19 cellular contexts compared by ENCODE assay signal in genomic region chr14:73976150-73976549, GRCh38. TPM values are rescaled to one million over a fixed set of nuclear protein-coding genes. Genes with fewer than 3 reads are reported as not detected.
DNase-seq lines count a peak whose midpoint lies in the region; ATAC-seq and TF ChIP-seq lines count a peak whose summit lies in the region.
"Had no signal": no experiment of that assay in that cellular context is flagged by ENCODE, and none has a peak within 500 bp of the region (broad histone marks: within the 10 kb centered on the region; RNA-seq: fewer than 3 reads in every experiment).

No MANE protein-coding gene starts in this region.

- BruUV-seq in MCF 10A (replicated peaks; lab: Mats Ljungman, UMichigan) = no TSS peak

- H3K27ac Mint-ChIP-seq in activated naive CD8-positive, alpha-beta T cell treated with anti-CD3 and anti-CD28 coated beads, Interleukin-2, amount 10 ng/mL, durations not matched to agents 7 days and 5 days = peak overlapping the region; percentile 24
- no peak overlapping the region for H3K27ac Mint-ChIP-seq in activated naive CD8-positive, alpha-beta T cell treated with anti-CD3 and anti-CD28 coated beads for 36 hours
- H3K27ac Mint-ChIP-seq in MCF 10A (ENCODE audit: low read depth, unreplicated experiment) = no peak overlapping the region

- ATAC-seq in activated naive CD8-positive, alpha-beta T cell treated with anti-CD3 and anti-CD28 coated beads, Interleukin-2, amount 10 ng/mL, durations not matched to agents 7 days and 5 days (ENCODE audit: low read depth) = no peak
- ATAC-seq in mucosa of descending colon = peak; percentile 57
- ATAC-seq: HCT116 had no signal

- no peaks in the 10 kb centered on the region for H3K27me3 Mint-ChIP-seq in activated naive CD8-positive, alpha-beta T cell treated with anti-CD3 and anti-CD28 coated beads, Interleukin-2, amount 10 ng/mL, durations not matched to agents 7 days and 5 days
- no peaks in the 10 kb centered on the region for H3K27me3 Mint-ChIP-seq in activated naive CD8-positive, alpha-beta T cell treated with anti-CD3 and anti-CD28 coated beads for 36 hours
- H3K27me3 Mint-ChIP-seq in MCF 10A (ENCODE audit: insufficient read depth, unreplicated experiment) = no peaks in the 10 kb centered on the region

- CTCF ChIA-PET in MCF 10A (lab: Yijun Ruan, JAX) = no interaction called here

- DNase-seq in activated naive CD8-positive, alpha-beta T cell treated with anti-CD3 and anti-CD28 coated beads, Interleukin-2, amount 10 ng/mL, durations not matched to agents 7 days and 5 days = no peak
- DNase-seq in activated naive CD8-positive, alpha-beta T cell treated with anti-CD3 and anti-CD28 coated beads for 36 hours = no peak
- DNase-seq in glomerular visceral epithelial cell (ENCODE audit: extremely low spot score) (peak; percentile 9), mucosa of descending colon (no peak), posterior vena cava (ENCODE audit: low spot score) (no peak), MCF 10A (ENCODE audit: unreplicated experiment) (no peak), suprapubic skin (ENCODE audit: low spot score in 2 of 2) (no peak)
- DNase-seq in effector memory CD4-positive, alpha-beta T cell = no peak
- DNase-seq: BE2C, NCI-H1092, NCI-H1417 treated with DMSO at 0.1 percent for 48 hours, NCI-H1694 treated with DMSO at 0.1 percent for 48 hours, NCI-H2081 treated with DMSO at 0.1 percent for 48 hours, NCI-H2171 treated with DMSO at 0.1 percent for 48 hours, NCI-H345, NCI-H510A treated with DMSO at 0.1 percent for 48 hours, SJCRH30 had no signal

- intact Hi-C loops in mucosa of descending colon (cut with DNase I, micrococcal nuclease) (no loop called here), posterior vena cava (cut with DNase I) (no loop called here), MCF 10A (cut with micrococcal nuclease) (no loop called here)

- POLR2A ChIA-PET in activated naive CD8-positive, alpha-beta T cell treated with anti-CD3 and anti-CD28 coated beads, Interleukin-2, amount 10 ng/mL, durations not matched to agents 7 days and 5 days (lab: Charles Lee) = no interaction called here
- POLR2A ChIA-PET in MCF 10A (lab: Yijun Ruan, JAX) = no interaction called here

- peaks cover 4% of the 10 kb centered on the region for H3K36me3 Mint-ChIP-seq in activated naive CD8-positive, alpha-beta T cell treated with anti-CD3 and anti-CD28 coated beads, Interleukin-2, amount 10 ng/mL, durations not matched to agents 7 days and 5 days
- H3K36me3 Mint-ChIP-seq in activated naive CD8-positive, alpha-beta T cell treated with anti-CD3 and anti-CD28 coated beads for 36 hours = peaks cover 2% of the 10 kb centered on the region
- peaks cover 34% of the 10 kb centered on the region for H3K36me3 Mint-ChIP-seq in MCF 10A (ENCODE audit: insufficient read depth, unreplicated experiment)

- H3K9me3 ChIP-seq in mucosa of descending colon = no peaks in the 10 kb centered on the region
- H3K9me3 ChIP-seq in effector memory CD4-positive, alpha-beta T cell (ENCODE audit: control insufficient read depth, low read length) = no peaks in the 10 kb centered on the region
- H3K9me3 ChIP-seq in suprapubic skin = no peaks in the 10 kb centered on the region
- H3K9me3 ChIP-seq: BE2C, SJCRH30 had no signal

- H3K4me3 Mint-ChIP-seq in activated naive CD8-positive, alpha-beta T cell treated with anti-CD3 and anti-CD28 coated beads, Interleukin-2, amount 10 ng/mL, durations not matched to agents 7 days and 5 days = no peak overlapping the region
- no peak overlapping the region for H3K4me3 Mint-ChIP-seq in activated naive CD8-positive, alpha-beta T cell treated with anti-CD3 and anti-CD28 coated beads for 36 hours
- no peak overlapping the region for H3K4me3 Mint-ChIP-seq in MCF 10A (ENCODE audit: unreplicated experiment)

- TF ChIP-seq EP300 in suprapubic skin (IDR thresholded peaks at IDR 0.05) = no peak

- TF ChIP-seq CTCF in mucosa of descending colon (IDR thresholded peaks at IDR 0.05) (no peak), MCF 10A (IDR thresholded peaks at IDR 0.05; ENCODE audit: unreplicated experiment) (no peak), suprapubic skin (IDR thresholded peaks at IDR 0.05) (no peak)

- H3K36me3 ChIP-seq in mucosa of descending colon (ENCODE audit: low read depth) = peaks cover 13% of the 10 kb centered on the region
- peaks cover 13% of the 10 kb centered on the region for H3K36me3 ChIP-seq in effector memory CD4-positive, alpha-beta T cell (ENCODE audit: control insufficient read depth, insufficient read depth, low read length)
- H3K36me3 ChIP-seq in suprapubic skin = peaks cover 32% of the 10 kb centered on the region
- H3K36me3 ChIP-seq: BE2C, SJCRH30 had no signal

- H3K9me3 Mint-ChIP-seq in activated naive CD8-positive, alpha-beta T cell treated with anti-CD3 and anti-CD28 coated beads, Interleukin-2, amount 10 ng/mL, durations not matched to agents 7 days and 5 days = no peaks in the 10 kb centered on the region
- no peaks in the 10 kb centered on the region for H3K9me3 Mint-ChIP-seq in activated naive CD8-positive, alpha-beta T cell treated with anti-CD3 and anti-CD28 coated beads for 36 hours
- no peaks in the 10 kb centered on the region for H3K9me3 Mint-ChIP-seq in MCF 10A (ENCODE audit: unreplicated experiment)

- no peaks in the 10 kb centered on the region for H3K27me3 ChIP-seq in effector memory CD4-positive, alpha-beta T cell (replicated peaks; ENCODE audit: control insufficient read depth, insufficient read depth, low read length, poor library complexity, severe bottlenecking)
- H3K27me3 ChIP-seq in suprapubic skin = no peaks in the 10 kb centered on the region
- H3K27me3 ChIP-seq: BE2C, SJCRH30 had no signal

- H3K4me1 ChIP-seq in mucosa of descending colon (ENCODE audit: low read depth) = no peaks in the 10 kb centered on the region
- no peaks in the 10 kb centered on the region for H3K4me1 ChIP-seq in effector memory CD4-positive, alpha-beta T cell (ENCODE audit: control insufficient read depth, insufficient read depth, low read length, poor library complexity, severe bottlenecking)
- no peaks in the 10 kb centered on the region for H3K4me1 ChIP-seq in suprapubic skin

- H3K4me1 Mint-ChIP-seq in activated naive CD8-positive, alpha-beta T cell treated with anti-CD3 and anti-CD28 coated beads, Interleukin-2, amount 10 ng/mL, durations not matched to agents 7 days and 5 days = no peaks in the 10 kb centered on the region
- no peaks in the 10 kb centered on the region for H3K4me1 Mint-ChIP-seq in activated naive CD8-positive, alpha-beta T cell treated with anti-CD3 and anti-CD28 coated beads for 36 hours
- no peaks in the 10 kb centered on the region for H3K4me1 Mint-ChIP-seq in MCF 10A (ENCODE audit: insufficient read depth, unreplicated experiment)

- 72% methylated on average over 6 of the region's 6 CpGs for WGBS in suprapubic skin

- H3K4me3 ChIP-seq in mucosa of descending colon (no peak overlapping the region), suprapubic skin (no peak overlapping the region)
- no peak overlapping the region for H3K4me3 ChIP-seq in effector memory CD4-positive, alpha-beta T cell (ENCODE audit: insufficient read depth, low read depth, low read length, poor library complexity, severe bottlenecking)
- H3K4me3 ChIP-seq: SJCRH30 had no signal

- no peak overlapping the region for H3K27ac ChIP-seq in effector memory CD4-positive, alpha-beta T cell (ENCODE audit: insufficient read depth, low read length, poor library complexity, severe bottlenecking)
- no peak overlapping the region for H3K27ac ChIP-seq in suprapubic skin
- H3K27ac ChIP-seq: 22Rv1, SJCRH30 had no signal

- TF ChIP-seq POLR2A in suprapubic skin (IDR thresholded peaks at IDR 0.05) = no peak

RNA-seq across cellular contexts. Expression of gene COQ6, which starts 26.0 kb away (rescaled TPM):
- 10 to 100 TPM; 26.4 to 27.2 TPM for total RNA-seq in activated naive CD8-positive, alpha-beta T cell treated with anti-CD3 and anti-CD28 coated beads, Interleukin-2, amount 10 ng/mL, durations not matched to agents 7 days and 5 days
- total RNA-seq in activated naive CD8-positive, alpha-beta T cell treated with anti-CD3 and anti-CD28 coated beads for 36 hours = 10 to 100 TPM; 16.4 to 18.3 TPM
- total RNA-seq in mucosa of descending colon (10 to 100 TPM; 18.9 to 20.6 (median 20.5) TPM), posterior vena cava (10 to 100 TPM; 13.8 to 14.7 TPM), MCF 10A (2022) (25.0 and 25.5 TPM in 2 replicates), suprapubic skin (10 to 100 TPM; 25.4 to 54.0 (median 42.3) TPM)

RNA-seq across cellular contexts. Expression of gene FAM161B, which starts 26.3 kb away (rescaled TPM):
- 1 to 10 TPM; 2.6 to 3.5 TPM for total RNA-seq in activated naive CD8-positive, alpha-beta T cell treated with anti-CD3 and anti-CD28 coated beads, Interleukin-2, amount 10 ng/mL, durations not matched to agents 7 days and 5 days
- total RNA-seq in activated naive CD8-positive, alpha-beta T cell treated with anti-CD3 and anti-CD28 coated beads for 36 hours = 1 to 10 TPM; 1.0 to 1.1 TPM
- total RNA-seq in mucosa of descending colon = 1 to 10 TPM; 4.0 to 6.8 (median 6.2) TPM
- total RNA-seq in posterior vena cava = 1 to 10 TPM; 4.5 to 4.9 TPM
- 2.1 and 3.0 TPM in 2 replicates for total RNA-seq in MCF 10A (2022)
- 1 to 10 TPM; 2.1 to 4.7 (median 3.5) TPM for total RNA-seq in suprapubic skin

RNA-seq across cellular contexts. Expression of gene ENTPD5, which starts 42.9 kb away (rescaled TPM):
- total RNA-seq in activated naive CD8-positive, alpha-beta T cell treated with anti-CD3 and anti-CD28 coated beads, Interleukin-2, amount 10 ng/mL, durations not matched to agents 7 days and 5 days = 10 to 100 TPM; 13.5 to 14.4 TPM
- 10 to 100 TPM in 1 of 2 experiments, 1 to 10 TPM in 1; 8.8 to 10.5 TPM for total RNA-seq in activated naive CD8-positive, alpha-beta T cell treated with anti-CD3 and anti-CD28 coated beads for 36 hours
- 100 to 1,000 TPM in 2 of 3 donors, 10 to 100 TPM in 1; 79.9 to 296 (median 153) TPM for total RNA-seq in mucosa of descending colon
- total RNA-seq in posterior vena cava = 10 to 100 TPM; 10.6 to 12.2 TPM
- 13.9 and 15.8 TPM in 2 replicates for total RNA-seq in MCF 10A (2022)
- 10 to 100 TPM in 3 of 4 donors, 1 to 10 TPM in 1; 9.2 to 18.4 (median 11.6) TPM for total RNA-seq in suprapubic skin

RNA-seq across cellular contexts. Expression of gene BBOF1, which starts 43.0 kb away (rescaled TPM):
- 1 to 10 TPM; 1.2 to 2.9 TPM for total RNA-seq in activated naive CD8-positive, alpha-beta T cell treated with anti-CD3 and anti-CD28 coated beads, Interleukin-2, amount 10 ng/mL, durations not matched to agents 7 days and 5 days
- 1 to 10 TPM; 1.6 to 1.9 TPM for total RNA-seq in activated naive CD8-positive, alpha-beta T cell treated with anti-CD3 and anti-CD28 coated beads for 36 hours
- 1 to 10 TPM; 3.9 to 6.8 (median 4.1) TPM for total RNA-seq in mucosa of descending colon
- total RNA-seq in posterior vena cava = 1 to 10 TPM; 6.8 to 7.2 TPM
- total RNA-seq in MCF 10A (2022) = 2.0 and 4.2 TPM in 2 replicates
- total RNA-seq in suprapubic skin = 1 to 10 TPM; 2.4 to 5.3 (median 3.9) TPM
